Comparison of ENCODE assay signal across 19 cellular contexts in the genomic region with DNA sequence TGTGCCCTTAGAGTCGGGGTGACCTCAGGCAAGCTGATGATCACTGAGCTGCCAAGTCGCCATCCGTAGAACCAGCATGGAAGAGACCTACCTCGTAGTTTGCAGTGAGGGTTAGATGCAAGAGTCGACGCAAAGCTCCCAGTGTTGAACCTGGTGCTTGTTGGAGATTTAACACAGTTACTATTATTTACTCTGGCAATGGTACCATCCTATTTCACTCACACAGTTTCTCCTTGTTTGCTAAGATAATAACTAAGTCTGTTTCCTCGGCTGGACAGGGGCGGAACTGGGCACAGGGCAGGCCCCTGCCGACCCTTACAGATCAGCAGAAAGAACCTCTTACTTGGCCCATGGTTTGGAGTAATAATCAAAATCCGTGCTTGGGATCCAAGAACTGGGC.
DNase-seq lines count a peak whose midpoint lies in the region; ATAC-seq and TF ChIP-seq lines count a peak whose summit lies in the region.
"Had no signal": no experiment of that assay in that cellular context is flagged by ENCODE, and none has a peak within 500 bp of the region (broad histone marks: within the 10 kb centered on the region; RNA-seq: fewer than 3 reads in every experiment).

No MANE protein-coding gene starts in this region.

- POLR2A ChIA-PET in IMR-90 (lab: Charles Lee; ENCODE audit: unreplicated experiment), result interaction anchor here (0.5 kb wide), 1 partner anchor 702 kb away, joined by 3 read pairs; no protein-coding TSS in a partner anchor

- H3K14ac ChIP-seq in IMR-90 (replicated peaks; ENCODE audit: low read depth, low read length), result no peak overlapping the region

- H2BK5ac ChIP-seq in IMR-90 (ENCODE audit: low read depth, low read length, poor library complexity, severe bottlenecking), result no peak overlapping the region

- H2AK9ac ChIP-seq in IMR-90 (replicated peaks; ENCODE audit: low read depth, low read length, poor library complexity), result no peak overlapping the region

- H4K91ac ChIP-seq in IMR-90 (ENCODE audit: insufficient read depth, low read depth, low read length), result no peak overlapping the region

- no peak overlapping the region for H3K23ac ChIP-seq in IMR-90 (ENCODE audit: low read depth, low read length)

- H3K79me1 ChIP-seq in IMR-90 (ENCODE audit: low read depth in 1 of 2, low read length in 2 of 2), result no peaks in the 10 kb centered on the region

- H3K4me3 Mint-ChIP-seq in endodermal cell (no peak overlapping the region), mesothelial cell of epicardium (no peak overlapping the region)
- H3K4me3 Mint-ChIP-seq: B cell; CD8-positive, alpha-beta memory T cell had no signal

- intact Hi-C loops in IMR-90 (cut with micrococcal nuclease), result loop anchor here (5.0 kb wide), 1 partner anchor 36 kb away; no protein-coding TSS in a partner anchor
- intact Hi-C loops in head of caudate nucleus (cut with DNase I), result no loop called here

- ATAC-seq in IMR-90 (ENCODE audit: low read depth), result no peak
- no peak for ATAC-seq in HG03378 (IDR thresholded peaks at IDR 0.05; ENCODE audit: unreplicated experiment)
- ATAC-seq: Right ventricle myocardium inferior had no signal

- no peak for TF ChIP-seq POLR2A in IMR-90 (IDR thresholded peaks at IDR 0.05; ENCODE audit: low read depth, low read length)

- H2AK5ac ChIP-seq in IMR-90 (ENCODE audit: low read depth, low read length), result peak overlapping the region; percentile 10; the same call in 1 of the 2 replicates

- peak overlapping the region; percentile 70 for H3K4ac ChIP-seq in IMR-90 (ENCODE audit: low read depth, low read length)

- H3K9me3 ChIP-seq in IMR-90 (ENCODE audit: control insufficient read depth, insufficient read depth, low read length) (no peaks in the 10 kb centered on the region), endodermal cell (ENCODE audit: control insufficient read depth, low read length) (no peaks in the 10 kb centered on the region), skeletal muscle tissue (ENCODE audit: control insufficient read depth in 3 of 3, low read length in 3 of 3) (no peaks in the 10 kb centered on the region)

- no peak overlapping the region for H2BK120ac ChIP-seq in IMR-90 (ENCODE audit: low read depth, low read length)

- H3K4me1 Mint-ChIP-seq in endodermal cell, result peaks cover 50% of the 10 kb centered on the region
- peaks cover 62% of the 10 kb centered on the region for H3K4me1 Mint-ChIP-seq in mesothelial cell of epicardium
- H3K4me1 Mint-ChIP-seq: B cell had no signal

- WGBS in IMR-90 (ENCODE audit: extremely low coverage in 2 of 2, insufficient read length in 1 of 2), 2 experiments, result 90% methylated on average over 2 of the region's 10 CpGs; no CpG with 5 or more reads in 1 of the 2 experiments
- WGBS in endodermal cell (ENCODE audit: insufficient coverage in 1 of 2, insufficient read length in 1 of 2), 2 experiments, result 93 to 96% methylated on average over 4 to 10 of the region's 10 CpGs

- dilution Hi-C loops in IMR-90 (cut with HindIII; ENCODE audit: low sequenced_read_pairs, unreplicated experiment), result no loop called here

- H2BK20ac ChIP-seq in IMR-90 (ENCODE audit: low read depth, low read length), result no peak overlapping the region

- H3K27ac ChIP-seq in IMR-90 (ENCODE audit: insufficient read depth, low read length) (no peak overlapping the region), endodermal cell (ENCODE audit: low read depth, low read length) (no peak overlapping the region), skeletal muscle tissue (ENCODE audit: low read depth, low read length) (peak overlapping the region; percentile 40)
- H3K27ac ChIP-seq: HL-60 had no signal

- H3K56ac ChIP-seq in IMR-90 (ENCODE audit: extremely low read depth, insufficient read depth, low read length), result no peak overlapping the region

- H3K4me3 ChIP-seq in IMR-90 (ENCODE audit: insufficient read depth, low read depth, low read length), result no peak overlapping the region
- no peak overlapping the region for H3K4me3 ChIP-seq in endodermal cell (ENCODE audit: low read length)
- no peak overlapping the region for H3K4me3 ChIP-seq in skeletal muscle tissue (ENCODE audit: low read length in 3 of 3)
- H3K4me3 ChIP-seq: GM23248, K562, PC-9 had no signal

- H3K27me3 Mint-ChIP-seq in endodermal cell (ENCODE audit: insufficient read depth) (peaks cover 6% of the 10 kb centered on the region), mesothelial cell of epicardium (ENCODE audit: low read depth) (no peaks in the 10 kb centered on the region)

- H3K4me1 ChIP-seq in IMR-90 (ENCODE audit: control insufficient read depth, insufficient read depth, low read length) (peaks cover 19% of the 10 kb centered on the region), endodermal cell (ENCODE audit: control insufficient read depth, insufficient read depth, low read length) (peaks cover 15% of the 10 kb centered on the region), skeletal muscle tissue (ENCODE audit: control insufficient read depth in 3 of 3, insufficient read depth in 3 of 3, low read length in 3 of 3) (peaks cover 5 to 19% (median 8%) of the 10 kb centered on the region in 3 donors)

- H3K9me3 Mint-ChIP-seq in endodermal cell (no peaks in the 10 kb centered on the region), mesothelial cell of epicardium (no peaks in the 10 kb centered on the region)
- H3K9me3 Mint-ChIP-seq: CD8-positive, alpha-beta memory T cell had no signal

- no peak for DNase-seq in IMR-90
- DNase-seq in endodermal cell, result peak; percentile 39
- DNase-seq in mesothelial cell of epicardium (ENCODE audit: low spot score in 2 of 2, unreplicated experiment in 2 of 2), result no peak
- no peak for DNase-seq in NCI-H446 (lab: John Stamatoyannopoulos, UW)
- DNase-seq in H4 (ENCODE audit: low spot score), result no peak
- DNase-seq in head of caudate nucleus, result no peak
- DNase-seq: CD8-positive, alpha-beta memory T cell; NCI-H1436 treated with DMSO at 0.1 percent for 48 hours; NCI-H187 treated with DMSO at 0.1 percent for 48 hours; NCI-H524 treated with DMSO at 0.1 percent for 48 hours; NK-92 treated with Interleukin-12 subunit alpha and Interleukin-12 subunit beta, amount 100 ng/mL, for 24 hours had no signal

- H3K36me3 Mint-ChIP-seq in endodermal cell (ENCODE audit: low read depth) (no peaks in the 10 kb centered on the region), mesothelial cell of epicardium (no peaks in the 10 kb centered on the region)
- H3K36me3 Mint-ChIP-seq: CD8-positive, alpha-beta memory T cell had no signal

- H3K9me1 ChIP-seq in IMR-90 (ENCODE audit: insufficient read depth, low read length), result 0 out of 2 replicates have a peak, but pooled peaks cover 3% of the 10 kb centered on the region

- H3K36me3 ChIP-seq in IMR-90 (ENCODE audit: control insufficient read depth, insufficient read depth, low read length), result no peaks in the 10 kb centered on the region
- no peaks in the 10 kb centered on the region for H3K36me3 ChIP-seq in endodermal cell (ENCODE audit: control insufficient read depth, insufficient read depth, low read length)
- H3K36me3 ChIP-seq in skeletal muscle tissue (ENCODE audit: control insufficient read depth in 3 of 3, insufficient read depth in 3 of 3, low read length in 3 of 3), result no peaks in the 10 kb centered on the region

- H3K9ac ChIP-seq in IMR-90 (ENCODE audit: low read depth, low read length), result no peak overlapping the region
- H3K9ac ChIP-seq in endodermal cell (ENCODE audit: extremely low read depth, low read length, poor library complexity, severe bottlenecking), result no peak overlapping the region
- H3K9ac ChIP-seq in skeletal muscle tissue (ENCODE audit: low read depth in 1 of 3, low read length in 3 of 3), result no peak overlapping the region
- H3K9ac ChIP-seq: GM23248 had no signal

- no peak overlapping the region for H3K18ac ChIP-seq in IMR-90 (ENCODE audit: low read depth, low read length)

- no TSS peak for BruUV-seq in IMR-90 (replicated peaks; lab: Mats Ljungman, UMichigan)

- H3K27me3 ChIP-seq in IMR-90 (ENCODE audit: control insufficient read depth, insufficient read depth, low read length) (peaks cover 5% of the 10 kb centered on the region), endodermal cell (ENCODE audit: control insufficient read depth, insufficient read depth, low read length, poor library complexity, severe bottlenecking) (no peaks in the 10 kb centered on the region), skeletal muscle tissue (ENCODE audit: control insufficient read depth in 3 of 3, insufficient read depth in 3 of 3, low read length in 3 of 3) (no peaks in the 10 kb centered on the region)

- TF ChIP-seq CTCF in IMR-90 (conservative IDR thresholded peaks at IDR 0.05; ENCODE audit: low read depth, low read length) (no peak), endodermal cell (conservative IDR thresholded peaks at IDR 0.05) (no peak), mesothelial cell of epicardium (IDR thresholded peaks at IDR 0.05; ENCODE audit: unreplicated experiment) (no peak)

- H2BK15ac ChIP-seq in IMR-90 (ENCODE audit: low read depth, low read length), result no peak overlapping the region; the same call in 2 of the 3 replicates

- CTCF ChIA-PET in IMR-90 (lab: Yijun Ruan, JAX), result no interaction called here

- H4K20me1 ChIP-seq in IMR-90 (ENCODE audit: insufficient read depth, low read length), result no peaks in the 10 kb centered on the region

- no peak overlapping the region for H3K4me2 ChIP-seq in IMR-90 (ENCODE audit: low read depth, low read length)
- H3K4me2 ChIP-seq: PC-9 had no signal

- H2AFZ ChIP-seq in IMR-90 (replicated peaks; ENCODE audit: low read length, poor library complexity), result no peak overlapping the region
- H2AFZ ChIP-seq: GM23248, PC-9 had no signal

- no peak overlapping the region for H4K8ac ChIP-seq in IMR-90 (ENCODE audit: low read depth in 2 of 2, low read length in 2 of 2)

- no peak overlapping the region for H4K5ac ChIP-seq in IMR-90 (ENCODE audit: low read depth, low read length)

- TF ChIP-seq RAD21 in IMR-90 (IDR thresholded peaks at IDR 0.05; ENCODE audit: low read length), result no peak

- in situ Hi-C loops in IMR-90 (cut with MboI; ENCODE audit: low sequenced_read_pairs), result no loop called here

- peak overlapping the region; percentile 17 for H3K27ac Mint-ChIP-seq in endodermal cell
- H3K27ac Mint-ChIP-seq in mesothelial cell of epicardium, result peak overlapping the region; percentile 99
- H3K27ac Mint-ChIP-seq: B cell had no signal

TF ChIP-seq in IMR-90, 13 proteins besides CTCF, POLR2A, EP300 and RAD21 (continues in another document):
- TF ChIP-seq MAFK (IDR thresholded peaks at IDR 0.05; ENCODE audit: low read depth, low read length) (no peak), MXI1 (IDR thresholded peaks at IDR 0.05; ENCODE audit: borderline replicate concordance, low read depth, low read length) (no peak), FOS (IDR thresholded peaks at IDR 0.05; ENCODE audit: low read depth, low read length) (no peak), RCOR1 (IDR thresholded peaks at IDR 0.05; ENCODE audit: insufficient replicate concordance, low read length) (no peak)
- TF ChIP-seq, protein P1, sequence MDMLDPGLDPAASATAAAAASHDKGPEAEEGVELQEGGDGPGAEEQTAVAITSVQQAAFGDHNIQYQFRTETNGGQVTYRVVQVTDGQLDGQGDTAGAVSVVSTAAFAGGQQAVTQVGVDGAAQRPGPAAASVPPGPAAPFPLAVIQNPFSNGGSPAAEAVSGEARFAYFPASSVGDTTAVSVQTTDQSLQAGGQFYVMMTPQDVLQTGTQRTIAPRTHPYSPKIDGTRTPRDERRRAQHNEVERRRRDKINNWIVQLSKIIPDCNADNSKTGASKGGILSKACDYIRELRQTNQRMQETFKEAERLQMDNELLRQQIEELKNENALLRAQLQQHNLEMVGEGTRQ (IDR thresholded peaks at IDR 0.05; ENCODE audit: low read depth, low read length), result no peak
